Comparison of ENCODE assay signal across 1 cellular context in genomic region chr19:55333870-55334269, GRCh38.
TF ChIP-seq lines count a peak whose summit lies in the region.

No MANE protein-coding gene starts in this region.

TF ChIP-seq in HepG2, 621 proteins besides CTCF, POLR2A, EP300 and RAD21 (continued from another document and continues in another):
- TF ChIP-seq, protein P1, sequence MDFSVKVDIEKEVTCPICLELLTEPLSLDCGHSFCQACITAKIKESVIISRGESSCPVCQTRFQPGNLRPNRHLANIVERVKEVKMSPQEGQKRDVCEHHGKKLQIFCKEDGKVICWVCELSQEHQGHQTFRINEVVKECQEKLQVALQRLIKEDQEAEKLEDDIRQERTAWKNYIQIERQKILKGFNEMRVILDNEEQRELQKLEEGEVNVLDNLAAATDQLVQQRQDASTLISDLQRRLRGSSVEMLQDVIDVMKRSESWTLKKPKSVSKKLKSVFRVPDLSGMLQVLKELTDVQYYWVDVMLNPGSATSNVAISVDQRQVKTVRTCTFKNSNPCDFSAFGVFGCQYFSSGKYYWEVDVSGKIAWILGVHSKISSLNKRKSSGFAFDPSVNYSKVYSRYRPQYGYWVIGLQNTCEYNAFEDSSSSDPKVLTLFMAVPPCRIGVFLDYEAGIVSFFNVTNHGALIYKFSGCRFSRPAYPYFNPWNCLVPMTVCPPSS (IDR thresholded peaks at IDR 0.05) = no peak
- TF ChIP-seq TBP (CRISPR knock-in tag; IDR thresholded peaks at IDR 0.05) (no peak), TBX2 (CRISPR knock-in tag; IDR thresholded peaks at IDR 0.05; ENCODE audit: borderline replicate concordance) (peak; percentile 17; the same call in 1 of the 2 replicates), FIP1L1 (IDR thresholded peaks at IDR 0.05; ENCODE audit: borderline replicate concordance, insufficient read depth, low read depth, low read length) (no peak), GATAD1 (CRISPR knock-in tag; IDR thresholded peaks at IDR 0.05) (peak; percentile 17; the same call in 1 of the 2 replicates), GPN1 (CRISPR knock-in tag; IDR thresholded peaks at IDR 0.05; ENCODE audit: borderline replicate concordance) (no peak), ZNF263 (CRISPR knock-in tag; IDR thresholded peaks at IDR 0.05) (no peak), ZNF816 (CRISPR knock-in tag; IDR thresholded peaks at IDR 0.05; ENCODE audit: borderline replicate concordance) (peak; percentile 59; the same call in 1 of the 2 replicates), ZNF563 (CRISPR knock-in tag; IDR thresholded peaks at IDR 0.05) (no peak), ZZZ3 (CRISPR knock-in tag; IDR thresholded peaks at IDR 0.05; ENCODE audit: borderline replicate concordance) (no peak), ZKSCAN8 (CRISPR knock-in tag; IDR thresholded peaks at IDR 0.05; ENCODE audit: borderline replicate concordance) (peak; percentile 34; the same call in 1 of the 2 replicates), SRF (IDR thresholded peaks at IDR 0.05; ENCODE audit: low read depth, low read length) (no peak), GZF1 (CRISPR knock-in tag; IDR thresholded peaks at IDR 0.05) (peak; percentile 54; the same call in 1 of the 2 replicates), ZNF772 (CRISPR knock-in tag; IDR thresholded peaks at IDR 0.05) (no peak), ELK4 (CRISPR knock-in tag; IDR thresholded peaks at IDR 0.05; ENCODE audit: borderline replicate concordance) (no peak), ZNF776 (CRISPR knock-in tag; IDR thresholded peaks at IDR 0.05) (no peak), NFYC (CRISPR knock-in tag; IDR thresholded peaks at IDR 0.05) (no peak), HMG20A (CRISPR knock-in tag; IDR thresholded peaks at IDR 0.05; ENCODE audit: borderline replicate concordance) (peak; percentile 37; the same call in 1 of the 2 replicates), FOXK1 (CRISPR knock-in tag; IDR thresholded peaks at IDR 0.05; ENCODE audit: borderline replicate concordance, low read depth) (peak; percentile 44; the same call in 1 of the 2 replicates), KLF11 (CRISPR knock-in tag; IDR thresholded peaks at IDR 0.05) (no peak), ZNF18 (CRISPR knock-in tag; IDR thresholded peaks at IDR 0.05; ENCODE audit: insufficient replicate concordance) (peak; percentile 45), XRCC5 (optimal IDR thresholded peaks at IDR 0.05; ENCODE audit: low read length) (no peak), MAF1 (CRISPR knock-in tag; IDR thresholded peaks at IDR 0.05; ENCODE audit: borderline replicate concordance) (no peak), ATM (IDR thresholded peaks at IDR 0.05; ENCODE audit: borderline replicate concordance) (no peak), NFE2L1 (CRISPR knock-in tag; IDR thresholded peaks at IDR 0.05; ENCODE audit: borderline replicate concordance) (no peak), CENPT (CRISPR knock-in tag; IDR thresholded peaks at IDR 0.05; ENCODE audit: low read depth) (no peak), ZNF652 (CRISPR knock-in tag; IDR thresholded peaks at IDR 0.05; ENCODE audit: borderline replicate concordance, low read depth) (no peak), ZNF788 (CRISPR knock-in tag; IDR thresholded peaks at IDR 0.05; ENCODE audit: borderline replicate concordance) (no peak; the same call in 1 of the 2 replicates)
- TF ChIP-seq, protein P2, sequence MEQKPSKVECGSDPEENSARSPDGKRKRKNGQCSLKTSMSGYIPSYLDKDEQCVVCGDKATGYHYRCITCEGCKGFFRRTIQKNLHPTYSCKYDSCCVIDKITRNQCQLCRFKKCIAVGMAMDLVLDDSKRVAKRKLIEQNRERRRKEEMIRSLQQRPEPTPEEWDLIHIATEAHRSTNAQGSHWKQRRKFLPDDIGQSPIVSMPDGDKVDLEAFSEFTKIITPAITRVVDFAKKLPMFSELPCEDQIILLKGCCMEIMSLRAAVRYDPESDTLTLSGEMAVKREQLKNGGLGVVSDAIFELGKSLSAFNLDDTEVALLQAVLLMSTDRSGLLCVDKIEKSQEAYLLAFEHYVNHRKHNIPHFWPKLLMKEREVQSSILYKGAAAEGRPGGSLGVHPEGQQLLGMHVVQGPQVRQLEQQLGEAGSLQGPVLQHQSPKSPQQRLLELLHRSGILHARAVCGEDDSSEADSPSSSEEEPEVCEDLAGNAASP (CRISPR knock-in tag; IDR thresholded peaks at IDR 0.05; ENCODE audit: borderline replicate concordance) = peak; percentile 45; the same call in 1 of the 2 replicates
- TF ChIP-seq, protein P3, sequence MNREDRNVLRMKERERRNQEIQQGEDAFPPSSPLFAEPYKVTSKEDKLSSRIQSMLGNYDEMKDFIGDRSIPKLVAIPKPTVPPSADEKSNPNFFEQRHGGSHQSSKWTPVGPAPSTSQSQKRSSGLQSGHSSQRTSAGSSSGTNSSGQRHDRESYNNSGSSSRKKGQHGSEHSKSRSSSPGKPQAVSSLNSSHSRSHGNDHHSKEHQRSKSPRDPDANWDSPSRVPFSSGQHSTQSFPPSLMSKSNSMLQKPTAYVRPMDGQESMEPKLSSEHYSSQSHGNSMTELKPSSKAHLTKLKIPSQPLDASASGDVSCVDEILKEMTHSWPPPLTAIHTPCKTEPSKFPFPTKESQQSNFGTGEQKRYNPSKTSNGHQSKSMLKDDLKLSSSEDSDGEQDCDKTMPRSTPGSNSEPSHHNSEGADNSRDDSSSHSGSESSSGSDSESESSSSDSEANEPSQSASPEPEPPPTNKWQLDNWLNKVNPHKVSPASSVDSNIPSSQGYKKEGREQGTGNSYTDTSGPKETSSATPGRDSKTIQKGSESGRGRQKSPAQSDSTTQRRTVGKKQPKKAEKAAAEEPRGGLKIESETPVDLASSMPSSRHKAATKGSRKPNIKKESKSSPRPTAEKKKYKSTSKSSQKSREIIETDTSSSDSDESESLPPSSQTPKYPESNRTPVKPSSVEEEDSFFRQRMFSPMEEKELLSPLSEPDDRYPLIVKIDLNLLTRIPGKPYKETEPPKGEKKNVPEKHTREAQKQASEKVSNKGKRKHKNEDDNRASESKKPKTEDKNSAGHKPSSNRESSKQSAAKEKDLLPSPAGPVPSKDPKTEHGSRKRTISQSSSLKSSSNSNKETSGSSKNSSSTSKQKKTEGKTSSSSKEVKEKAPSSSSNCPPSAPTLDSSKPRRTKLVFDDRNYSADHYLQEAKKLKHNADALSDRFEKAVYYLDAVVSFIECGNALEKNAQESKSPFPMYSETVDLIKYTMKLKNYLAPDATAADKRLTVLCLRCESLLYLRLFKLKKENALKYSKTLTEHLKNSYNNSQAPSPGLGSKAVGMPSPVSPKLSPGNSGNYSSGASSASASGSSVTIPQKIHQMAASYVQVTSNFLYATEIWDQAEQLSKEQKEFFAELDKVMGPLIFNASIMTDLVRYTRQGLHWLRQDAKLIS (CRISPR knock-in tag; IDR thresholded peaks at IDR 0.05) = no peak
- TF ChIP-seq, protein P4, sequence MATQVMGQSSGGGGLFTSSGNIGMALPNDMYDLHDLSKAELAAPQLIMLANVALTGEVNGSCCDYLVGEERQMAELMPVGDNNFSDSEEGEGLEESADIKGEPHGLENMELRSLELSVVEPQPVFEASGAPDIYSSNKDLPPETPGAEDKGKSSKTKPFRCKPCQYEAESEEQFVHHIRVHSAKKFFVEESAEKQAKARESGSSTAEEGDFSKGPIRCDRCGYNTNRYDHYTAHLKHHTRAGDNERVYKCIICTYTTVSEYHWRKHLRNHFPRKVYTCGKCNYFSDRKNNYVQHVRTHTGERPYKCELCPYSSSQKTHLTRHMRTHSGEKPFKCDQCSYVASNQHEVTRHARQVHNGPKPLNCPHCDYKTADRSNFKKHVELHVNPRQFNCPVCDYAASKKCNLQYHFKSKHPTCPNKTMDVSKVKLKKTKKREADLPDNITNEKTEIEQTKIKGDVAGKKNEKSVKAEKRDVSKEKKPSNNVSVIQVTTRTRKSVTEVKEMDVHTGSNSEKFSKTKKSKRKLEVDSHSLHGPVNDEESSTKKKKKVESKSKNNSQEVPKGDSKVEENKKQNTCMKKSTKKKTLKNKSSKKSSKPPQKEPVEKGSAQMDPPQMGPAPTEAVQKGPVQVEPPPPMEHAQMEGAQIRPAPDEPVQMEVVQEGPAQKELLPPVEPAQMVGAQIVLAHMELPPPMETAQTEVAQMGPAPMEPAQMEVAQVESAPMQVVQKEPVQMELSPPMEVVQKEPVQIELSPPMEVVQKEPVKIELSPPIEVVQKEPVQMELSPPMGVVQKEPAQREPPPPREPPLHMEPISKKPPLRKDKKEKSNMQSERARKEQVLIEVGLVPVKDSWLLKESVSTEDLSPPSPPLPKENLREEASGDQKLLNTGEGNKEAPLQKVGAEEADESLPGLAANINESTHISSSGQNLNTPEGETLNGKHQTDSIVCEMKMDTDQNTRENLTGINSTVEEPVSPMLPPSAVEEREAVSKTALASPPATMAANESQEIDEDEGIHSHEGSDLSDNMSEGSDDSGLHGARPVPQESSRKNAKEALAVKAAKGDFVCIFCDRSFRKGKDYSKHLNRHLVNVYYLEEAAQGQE (IDR thresholded peaks at IDR 0.05; ENCODE audit: borderline replicate concordance in 1 of 2, low read depth in 1 of 2, low read length in 2 of 2) = no peak
- TF ChIP-seq, protein P5, sequence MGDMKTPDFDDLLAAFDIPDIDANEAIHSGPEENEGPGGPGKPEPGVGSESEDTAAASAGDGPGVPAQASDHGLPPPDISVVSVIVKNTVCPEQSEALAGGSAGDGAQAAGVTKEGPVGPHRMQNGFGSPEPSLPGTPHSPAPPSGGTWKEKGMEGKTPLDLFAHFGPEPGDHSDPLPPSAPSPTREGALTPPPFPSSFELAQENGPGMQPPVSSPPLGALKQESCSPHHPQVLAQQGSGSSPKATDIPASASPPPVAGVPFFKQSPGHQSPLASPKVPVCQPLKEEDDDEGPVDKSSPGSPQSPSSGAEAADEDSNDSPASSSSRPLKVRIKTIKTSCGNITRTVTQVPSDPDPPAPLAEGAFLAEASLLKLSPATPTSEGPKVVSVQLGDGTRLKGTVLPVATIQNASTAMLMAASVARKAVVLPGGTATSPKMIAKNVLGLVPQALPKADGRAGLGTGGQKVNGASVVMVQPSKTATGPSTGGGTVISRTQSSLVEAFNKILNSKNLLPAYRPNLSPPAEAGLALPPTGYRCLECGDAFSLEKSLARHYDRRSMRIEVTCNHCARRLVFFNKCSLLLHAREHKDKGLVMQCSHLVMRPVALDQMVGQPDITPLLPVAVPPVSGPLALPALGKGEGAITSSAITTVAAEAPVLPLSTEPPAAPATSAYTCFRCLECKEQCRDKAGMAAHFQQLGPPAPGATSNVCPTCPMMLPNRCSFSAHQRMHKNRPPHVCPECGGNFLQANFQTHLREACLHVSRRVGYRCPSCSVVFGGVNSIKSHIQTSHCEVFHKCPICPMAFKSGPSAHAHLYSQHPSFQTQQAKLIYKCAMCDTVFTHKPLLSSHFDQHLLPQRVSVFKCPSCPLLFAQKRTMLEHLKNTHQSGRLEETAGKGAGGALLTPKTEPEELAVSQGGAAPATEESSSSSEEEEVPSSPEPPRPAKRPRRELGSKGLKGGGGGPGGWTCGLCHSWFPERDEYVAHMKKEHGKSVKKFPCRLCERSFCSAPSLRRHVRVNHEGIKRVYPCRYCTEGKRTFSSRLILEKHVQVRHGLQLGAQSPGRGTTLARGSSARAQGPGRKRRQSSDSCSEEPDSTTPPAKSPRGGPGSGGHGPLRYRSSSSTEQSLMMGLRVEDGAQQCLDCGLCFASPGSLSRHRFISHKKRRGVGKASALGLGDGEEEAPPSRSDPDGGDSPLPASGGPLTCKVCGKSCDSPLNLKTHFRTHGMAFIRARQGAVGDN (CRISPR knock-in tag; IDR thresholded peaks at IDR 0.05) = peak; percentile 22; the same call in 1 of the 2 replicates
- TF ChIP-seq, protein P6, sequence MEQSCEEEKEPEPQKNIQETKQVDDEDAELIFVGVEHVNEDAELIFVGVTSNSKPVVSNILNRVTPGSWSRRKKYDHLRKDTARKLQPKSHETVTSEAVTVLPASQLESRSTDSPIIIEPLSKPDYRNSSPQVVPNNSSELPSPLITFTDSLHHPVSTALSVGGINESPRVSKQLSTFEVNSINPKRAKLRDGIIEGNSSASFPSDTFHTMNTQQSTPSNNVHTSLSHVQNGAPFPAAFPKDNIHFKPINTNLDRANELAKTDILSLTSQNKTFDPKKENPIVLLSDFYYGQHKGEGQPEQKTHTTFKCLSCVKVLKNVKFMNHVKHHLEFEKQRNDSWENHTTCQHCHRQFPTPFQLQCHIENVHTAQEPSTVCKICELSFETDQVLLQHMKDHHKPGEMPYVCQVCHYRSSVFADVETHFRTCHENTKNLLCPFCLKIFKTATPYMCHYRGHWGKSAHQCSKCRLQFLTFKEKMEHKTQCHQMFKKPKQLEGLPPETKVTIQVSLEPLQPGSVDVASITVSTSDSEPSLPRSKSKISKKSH (CRISPR knock-in tag; IDR thresholded peaks at IDR 0.05; ENCODE audit: borderline replicate concordance) = no peak
- TF ChIP-seq, protein P7, sequence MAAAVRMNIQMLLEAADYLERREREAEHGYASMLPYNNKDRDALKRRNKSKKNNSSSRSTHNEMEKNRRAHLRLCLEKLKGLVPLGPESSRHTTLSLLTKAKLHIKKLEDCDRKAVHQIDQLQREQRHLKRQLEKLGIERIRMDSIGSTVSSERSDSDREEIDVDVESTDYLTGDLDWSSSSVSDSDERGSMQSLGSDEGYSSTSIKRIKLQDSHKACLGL (CRISPR knock-in tag; IDR thresholded peaks at IDR 0.05) = no peak
